Comparison of ENCODE assay signal across 22 cellular contexts in genomic region chr2:148124271-148124670, GRCh38.
DNase-seq lines count a peak whose midpoint lies in the region; ATAC-seq, FAIRE-seq and TF ChIP-seq lines count a peak whose summit lies in the region.
"Had no signal": no experiment of that assay in that cellular context is flagged by ENCODE, and none has a peak within 500 bp of the region (broad histone marks: within the 10 kb centered on the region; RNA-seq: fewer than 3 reads in every experiment).

No MANE protein-coding gene starts in this region.

- H3K4me3 Mint-ChIP-seq in astrocyte (ENCODE audit: unreplicated experiment) = no peak overlapping the region
- no peak overlapping the region for H3K4me3 Mint-ChIP-seq in activated CD8-positive, alpha-beta T cell treated with anti-CD3 and anti-CD28 coated beads, Interleukin-2, amount 10 ng/mL, durations not matched to agents 7 days and 5 days
- H3K4me3 Mint-ChIP-seq: CD4-positive, alpha-beta memory T cell had no signal

- H3K4me2 ChIP-seq in astrocyte (ENCODE audit: low read length) (no peak overlapping the region), smooth muscle cell (no peak overlapping the region), PC-3 (ENCODE audit: low read length) (no peak overlapping the region)

- WGBS in smooth muscle cell (ENCODE audit: low lambda C conversion rate) = 52% methylated on average over 2 of the region's 2 CpGs

- CTCF ChIA-PET in PC-3 (lab: Charles Lee) = no interaction called here
- CTCF ChIA-PET in activated CD8-positive, alpha-beta T cell treated with anti-CD3 and anti-CD28 coated beads, Interleukin-2, amount 10 ng/mL, durations not matched to agents 7 days and 5 days (lab: Charles Lee) = no interaction called here

- H3K9ac ChIP-seq in astrocyte (ENCODE audit: low read length) (no peak overlapping the region), smooth muscle cell (ENCODE audit: low read depth) (no peak overlapping the region), PC-3 (ENCODE audit: low read length) (no peak overlapping the region)

- peaks cover 17% of the 10 kb centered on the region for H3K4me1 Mint-ChIP-seq in astrocyte (ENCODE audit: low read depth, unreplicated experiment)
- no peaks in the 10 kb centered on the region for H3K4me1 Mint-ChIP-seq in activated CD8-positive, alpha-beta T cell treated with anti-CD3 and anti-CD28 coated beads, Interleukin-2, amount 10 ng/mL, durations not matched to agents 7 days and 5 days (ENCODE audit: low read depth)

- H3K4me1 ChIP-seq in astrocyte (ENCODE audit: insufficient read depth, low read length) (no peaks in the 10 kb centered on the region), smooth muscle cell (ENCODE audit: low read depth) (no peaks in the 10 kb centered on the region), PC-3 (ENCODE audit: insufficient read depth, low read length) (no peaks in the 10 kb centered on the region)

- TF ChIP-seq CTCF in astrocyte (IDR thresholded peaks at IDR 0.05; ENCODE audit: insufficient read depth, low read depth, low read length) (no peak), smooth muscle cell (IDR thresholded peaks at IDR 0.05; ENCODE audit: borderline replicate concordance, insufficient read depth, poor library complexity, severe bottlenecking) (no peak), PC-3 (conservative IDR thresholded peaks at IDR 0.05; ENCODE audit: low read depth, low read length) (no peak)

- H3K27ac ChIP-seq in astrocyte (ENCODE audit: low read depth, low read length) (no peak overlapping the region), smooth muscle cell (ENCODE audit: low read depth) (peak overlapping the region; percentile 48), PC-3 (ENCODE audit: low read length) (no peak overlapping the region)
- H3K27ac ChIP-seq: SK-N-MC had no signal

- H3K9me3 ChIP-seq in astrocyte (ENCODE audit: insufficient read depth, low read depth, low read length) (no peaks in the 10 kb centered on the region), smooth muscle cell (replicated peaks; ENCODE audit: low read depth) (no peaks in the 10 kb centered on the region), PC-3 (ENCODE audit: low read length) (no peaks in the 10 kb centered on the region)

- H3F3A ChIP-seq in smooth muscle cell (ENCODE audit: low read depth) = no peaks in the 10 kb centered on the region
- H3F3A ChIP-seq in PC-3 (ENCODE audit: low read length, unreplicated experiment) = no peaks in the 10 kb centered on the region

- peaks cover 7% of the 10 kb centered on the region for H3K36me3 Mint-ChIP-seq in astrocyte (ENCODE audit: low read depth, unreplicated experiment)
- H3K36me3 Mint-ChIP-seq in activated CD8-positive, alpha-beta T cell treated with anti-CD3 and anti-CD28 coated beads, Interleukin-2, amount 10 ng/mL, durations not matched to agents 7 days and 5 days (ENCODE audit: low read depth) = peaks cover 4% of the 10 kb centered on the region

- no peaks in the 10 kb centered on the region for H3K9me2 ChIP-seq in PC-3 (replicated peaks; ENCODE audit: low read length)

- no peaks in the 10 kb centered on the region for H4K20me1 ChIP-seq in astrocyte (ENCODE audit: insufficient read depth, low read length)
- peaks cover 14% of the 10 kb centered on the region for H4K20me1 ChIP-seq in smooth muscle cell (ENCODE audit: low read depth)
- H4K20me1 ChIP-seq in PC-3 (ENCODE audit: low read length) = no peaks in the 10 kb centered on the region

- H3K36me3 ChIP-seq in astrocyte (ENCODE audit: insufficient read depth, low read length) = no peaks in the 10 kb centered on the region
- H3K36me3 ChIP-seq in smooth muscle cell (ENCODE audit: low read depth) = no peaks in the 10 kb centered on the region
- no peaks in the 10 kb centered on the region for H3K36me3 ChIP-seq in PC-3 (ENCODE audit: low read depth, low read length)

- ATAC-seq in PC-3 = no peak
- ATAC-seq in activated CD8-positive, alpha-beta T cell treated with anti-CD3 and anti-CD28 coated beads, Interleukin-2, amount 10 ng/mL, durations not matched to agents 7 days and 5 days = no peak
- ATAC-seq: GM12878, Right ventricle myocardium inferior had no signal

- H2AFZ ChIP-seq in astrocyte (ENCODE audit: low read depth, low read length) = no peak overlapping the region
- no peak overlapping the region for H2AFZ ChIP-seq in smooth muscle cell (ENCODE audit: low read depth)
- no peak overlapping the region for H2AFZ ChIP-seq in PC-3 (ENCODE audit: low read length)

- POLR2A ChIA-PET in PC-3 (lab: Charles Lee; ENCODE audit: unreplicated experiment) = no interaction called here
- POLR2A ChIA-PET in activated CD8-positive, alpha-beta T cell treated with anti-CD3 and anti-CD28 coated beads, Interleukin-2, amount 10 ng/mL, durations not matched to agents 7 days and 5 days (lab: Charles Lee) = no interaction called here

- intact Hi-C loops in PC-3 (cut with micrococcal nuclease) = no loop called here

- H3K9me3 Mint-ChIP-seq in astrocyte (ENCODE audit: unreplicated experiment) = peaks cover 2% of the 10 kb centered on the region
- H3K9me3 Mint-ChIP-seq in activated CD8-positive, alpha-beta T cell treated with anti-CD3 and anti-CD28 coated beads, Interleukin-2, amount 10 ng/mL, durations not matched to agents 7 days and 5 days (ENCODE audit: insufficient read depth) = no peaks in the 10 kb centered on the region

- no peaks in the 10 kb centered on the region for H3K27me3 ChIP-seq in astrocyte (ENCODE audit: insufficient read depth, low read length)
- no peaks in the 10 kb centered on the region for H3K27me3 ChIP-seq in smooth muscle cell (ENCODE audit: low read depth)
- no peaks in the 10 kb centered on the region for H3K27me3 ChIP-seq in PC-3 (ENCODE audit: low read length)

- H3K27ac Mint-ChIP-seq in astrocyte (ENCODE audit: unreplicated experiment) = no peak overlapping the region
- no peak overlapping the region for H3K27ac Mint-ChIP-seq in activated CD8-positive, alpha-beta T cell treated with anti-CD3 and anti-CD28 coated beads, Interleukin-2, amount 10 ng/mL, durations not matched to agents 7 days and 5 days
- H3K27ac Mint-ChIP-seq: CD4-positive, alpha-beta memory T cell had no signal

- no peaks in the 10 kb centered on the region for H3K79me2 ChIP-seq in astrocyte (ENCODE audit: insufficient read depth, low read length)
- peaks cover 7% of the 10 kb centered on the region for H3K79me2 ChIP-seq in smooth muscle cell (ENCODE audit: low read depth)
- no peaks in the 10 kb centered on the region for H3K79me2 ChIP-seq in PC-3 (ENCODE audit: low read length)

- H3K4me3 ChIP-seq in astrocyte (ENCODE audit: insufficient read depth, low read depth, low read length) = no peak overlapping the region
- H3K4me3 ChIP-seq in smooth muscle cell = no peak overlapping the region
- no peak overlapping the region for H3K4me3 ChIP-seq in PC-3 (ENCODE audit: low read length)
- H3K4me3 ChIP-seq: GM12878, SK-N-MC had no signal

- H3K27me3 Mint-ChIP-seq in astrocyte (ENCODE audit: low read depth, unreplicated experiment) = no peaks in the 10 kb centered on the region
- no peaks in the 10 kb centered on the region for H3K27me3 Mint-ChIP-seq in activated CD8-positive, alpha-beta T cell treated with anti-CD3 and anti-CD28 coated beads, Interleukin-2, amount 10 ng/mL, durations not matched to agents 7 days and 5 days (ENCODE audit: low read depth)
- H3K27me3 Mint-ChIP-seq: CD4-positive, alpha-beta memory T cell had no signal

- BruUV-seq in PC-3 (replicated peaks; lab: Mats Ljungman, UMichigan) = no TSS peak

- FAIRE-seq in astrocyte (lab: Jason Lieb, UNC) = no peak
- FAIRE-seq: GM12878 had no signal

- DNase-seq in HK-2 (ENCODE audit: unreplicated experiment) = peak; percentile 16
- peak; percentile 34 for DNase-seq in astrocyte (ENCODE audit: low read depth)
- peak; percentile 56 for DNase-seq in glomerular visceral epithelial cell (ENCODE audit: extremely low spot score)
- DNase-seq in smooth muscle cell (lab: John Stamatoyannopoulos, UW; ENCODE audit: unreplicated experiment) = no peak
- DNase-seq in germinal center (ENCODE audit: low spot score) = no peak
- DNase-seq in activated naive CD4-positive, alpha-beta T cell treated with Interleukin-2 at 50 U/mL for 16 hours = no peak
- no peak for DNase-seq in PC-3
- no peak for DNase-seq in activated CD8-positive, alpha-beta T cell treated with anti-CD3 and anti-CD28 coated beads, Interleukin-2, amount 10 ng/mL, durations not matched to agents 7 days and 5 days
- DNase-seq: Calu3; CD4-positive, alpha-beta memory T cell; DMS79; GDM1; HCEC 1CT; NCI-H1417 treated with DMSO at 0.1 percent for 48 hours; NCI-H1930; NCI-H446; NCI-H69; NK-92 treated with Interleukin-12 subunit alpha and Interleukin-12 subunit beta, amount 100 ng/mL, for 24 hours; OCI-M1 had no signal

Comparison
In these comparisons a context has a peak if more than half of its experiments do, and no peak if none do; other contexts are left out.
1. DNase-seq: peak in HK-2 (single experiment), astrocyte (single experiment) and glomerular visceral epithelial cell (single experiment); none in smooth muscle cell (single experiment), germinal center (single experiment), activated naive CD4-positive, alpha-beta T cell treated with Interleukin-2 at 50 U/mL for 16 hours (single experiment), PC-3 (single experiment) and activated CD8-positive, alpha-beta T cell treated with anti-CD3 and anti-CD28 coated beads, Interleukin-2, amount 10 ng/mL, durations not matched to agents 7 days and 5 days (single experiment).